Comparison of ENCODE assay signal across 8 cellular contexts in genomic region chr13:44141213-44141724, GRCh38.
DNase-seq lines count a peak whose midpoint lies in the region; ATAC-seq lines count a peak whose summit lies in the region.

No MANE protein-coding gene starts in this region.

- peak; percentile 4 to 26 for DNase-seq in stimulated activated CD4-positive, alpha-beta T cell treated with anti-CD3 and anti-CD28 coated beads, Interleukin-2, amount 100 ng/mL, for 24 hours
- no peak for DNase-seq in stimulated activated CD4-positive, alpha-beta T cell treated with anti-CD3 and anti-CD28 coated beads, Interleukin-2, amount 100 ng/mL, for 48 hours
- peak in 1 of 2 donors; percentile 50 for DNase-seq in stimulated activated effector memory CD8-positive, alpha-beta T cell treated with anti-CD3 and anti-CD28 coated beads, Interleukin-12 subunit alpha, Interleukin-12 subunit beta, amount 100 ng/mL, for 72 hours (ENCODE audit: low spot score in 2 of 2)
- no peak for DNase-seq in CD1c-positive myeloid dendritic cell (ENCODE audit: extremely low spot score)
- DNase-seq in NCI-H1930 (lab: John Stamatoyannopoulos, UW): no peak

- H3K4me1 ChIP-seq in iPS-18a (ENCODE audit: control insufficient read depth, low read depth, low read length): peaks cover 27% of the 10 kb centered on the region

- no peaks in the 10 kb centered on the region for H3K9me3 Mint-ChIP-seq in activated naive CD4-positive, alpha-beta T cell treated with anti-CD3 and anti-CD28 coated beads, Interleukin-2, amount 50 U/mL, for 24 hours
- H3K9me3 Mint-ChIP-seq in stimulated activated effector memory CD8-positive, alpha-beta T cell treated with anti-CD3 and anti-CD28 coated beads, Interleukin-12 subunit alpha, Interleukin-12 subunit beta, amount 100 ng/mL, for 72 hours: no peaks in the 10 kb centered on the region

- no peaks in the 10 kb centered on the region for H3K27me3 ChIP-seq in iPS-18a (ENCODE audit: control insufficient read depth, insufficient read depth, low read length)

- H3K4me1 Mint-ChIP-seq in activated naive CD4-positive, alpha-beta T cell treated with anti-CD3 and anti-CD28 coated beads, Interleukin-2, amount 50 U/mL, for 24 hours: peaks cover 17% of the 10 kb centered on the region
- peaks cover 19% of the 10 kb centered on the region for H3K4me1 Mint-ChIP-seq in stimulated activated effector memory CD8-positive, alpha-beta T cell treated with anti-CD3 and anti-CD28 coated beads, Interleukin-12 subunit alpha, Interleukin-12 subunit beta, amount 100 ng/mL, for 72 hours

- no peak for ATAC-seq in stimulated activated effector memory CD8-positive, alpha-beta T cell treated with anti-CD3 and anti-CD28 coated beads, Interleukin-12 subunit alpha, Interleukin-12 subunit beta, amount 100 ng/mL, for 72 hours
- no peak for ATAC-seq in GM21576 (IDR thresholded peaks at IDR 0.05; ENCODE audit: unreplicated experiment)

- H3K27ac ChIP-seq in iPS-18a (ENCODE audit: low read length): peak overlapping the region; percentile 89

- H3K4me3 Mint-ChIP-seq in activated naive CD4-positive, alpha-beta T cell treated with anti-CD3 and anti-CD28 coated beads, Interleukin-2, amount 50 U/mL, for 24 hours: peak overlapping the region; percentile 88
- H3K4me3 Mint-ChIP-seq in stimulated activated effector memory CD8-positive, alpha-beta T cell treated with anti-CD3 and anti-CD28 coated beads, Interleukin-12 subunit alpha, Interleukin-12 subunit beta, amount 100 ng/mL, for 72 hours: peak overlapping the region; percentile 79

- H3K36me3 ChIP-seq in iPS-18a (ENCODE audit: control insufficient read depth, low read depth, low read length): no peaks in the 10 kb centered on the region

- peaks cover 1% of the 10 kb centered on the region for H3K27me3 Mint-ChIP-seq in activated naive CD4-positive, alpha-beta T cell treated with anti-CD3 and anti-CD28 coated beads, Interleukin-2, amount 50 U/mL, for 24 hours

- peak overlapping the region; percentile 83 for H3K27ac Mint-ChIP-seq in activated naive CD4-positive, alpha-beta T cell treated with anti-CD3 and anti-CD28 coated beads, Interleukin-2, amount 50 U/mL, for 24 hours
- H3K27ac Mint-ChIP-seq in stimulated activated effector memory CD8-positive, alpha-beta T cell treated with anti-CD3 and anti-CD28 coated beads, Interleukin-12 subunit alpha, Interleukin-12 subunit beta, amount 100 ng/mL, for 72 hours: peak overlapping the region; percentile 91

- H3K9ac ChIP-seq in iPS-18a (ENCODE audit: low read length): peak overlapping the region; percentile 88

- no peaks in the 10 kb centered on the region for H3K36me3 Mint-ChIP-seq in activated naive CD4-positive, alpha-beta T cell treated with anti-CD3 and anti-CD28 coated beads, Interleukin-2, amount 50 U/mL, for 24 hours
- no peaks in the 10 kb centered on the region for H3K36me3 Mint-ChIP-seq in stimulated activated effector memory CD8-positive, alpha-beta T cell treated with anti-CD3 and anti-CD28 coated beads, Interleukin-12 subunit alpha, Interleukin-12 subunit beta, amount 100 ng/mL, for 72 hours

- H3K9me3 ChIP-seq in iPS-18a (ENCODE audit: control insufficient read depth, low read depth, low read length): no peaks in the 10 kb centered on the region

- H3K4me3 ChIP-seq in iPS-18a (ENCODE audit: low read length): peak overlapping the region; percentile 81

Comparison
In these comparisons a context has a peak if more than half of its experiments do, and no peak if none do; other contexts are left out.
1. DNase-seq: peak in stimulated activated CD4-positive, alpha-beta T cell treated with anti-CD3 and anti-CD28 coated beads, Interleukin-2, amount 100 ng/mL, for 24 hours (2 of 2); none in stimulated activated CD4-positive, alpha-beta T cell treated with anti-CD3 and anti-CD28 coated beads, Interleukin-2, amount 100 ng/mL, for 48 hours (0 of 2), CD1c-positive myeloid dendritic cell (single experiment) and NCI-H1930 (0 of 2).